In the genomic region with DNA sequence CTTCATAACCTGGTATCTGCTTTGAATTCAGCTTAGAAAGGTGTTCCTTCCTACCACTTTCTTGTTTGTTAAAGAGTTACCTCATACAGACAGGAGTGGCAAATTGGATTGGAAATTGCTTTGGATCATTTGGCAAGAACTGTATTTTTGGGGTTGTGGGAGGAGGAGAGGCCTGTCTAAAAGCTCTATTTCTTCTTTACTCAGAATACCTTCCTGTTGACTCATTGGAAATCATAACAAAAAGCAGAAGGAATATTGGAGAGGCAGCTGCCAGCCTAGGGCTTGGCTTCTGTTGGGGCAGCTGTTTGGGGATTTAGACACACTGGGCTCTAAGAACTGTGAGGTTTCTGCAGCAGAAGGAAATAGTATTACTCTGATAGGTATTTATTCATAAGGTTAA, we compare ENCODE assay signal across 8 cellular contexts. TPM values are rescaled to one million over a fixed set of nuclear protein-coding genes. Genes with fewer than 3 reads are reported as not detected.
A peak's percentile ranks its signal among the peaks of the same experiment; 100 is the strongest.
DNase-seq lines count a peak whose midpoint lies in the region; ATAC-seq and TF ChIP-seq lines count a peak whose summit lies in the region.

No MANE protein-coding gene starts in this region.

- intact Hi-C loops in thyroid gland (cut with DNase I) = no loop called here

- H3K4me3 ChIP-seq in astrocyte of the spinal cord (ENCODE audit: low read depth, low read length) (no peak overlapping the region), thyroid gland (replicated peaks in 1 of 3) (no peak overlapping the region)

- no peaks in the 10 kb centered on the region for H3K9me3 ChIP-seq in thyroid gland

- H3K4me1 ChIP-seq in thyroid gland = peaks cover 69 to 79% of the 10 kb centered on the region in 2 donors

- H3K27ac ChIP-seq in thyroid gland = peak overlapping the region; percentile 86 to 99 (median 92)

- peak in 1 of 2 donors; percentile 18 for TF ChIP-seq POLR2A in thyroid gland (IDR thresholded peaks at IDR 0.05)

- DNase-seq in GF-D8 (lab: John Stamatoyannopoulos, UW) (peak; percentile 52), NCI-H446 treated with DMSO at 0.1 percent for 48 hours (lab: John Stamatoyannopoulos, UW) (peak; percentile 85), astrocyte of the spinal cord (ENCODE audit: low read depth, low spot score) (peak; percentile 85), kidney tubule cell (ENCODE audit: low spot score) (peak; percentile 86), thyroid gland (peak; percentile 58 to 65), medulla oblongata (ENCODE audit: extremely low spot score) (no peak)
- DNase-seq in activated effector memory CD4-positive, alpha-beta T cell treated with Interleukin-2 at 50 U/mL for 16 hours = no peak

- no peak for TF ChIP-seq CTCF in astrocyte of the spinal cord (IDR thresholded peaks at IDR 0.05; ENCODE audit: low read depth, low read length)
- no peak for TF ChIP-seq CTCF in thyroid gland (IDR thresholded peaks at IDR 0.05)

- no peak for ATAC-seq in GM18909 (IDR thresholded peaks at IDR 0.05; ENCODE audit: poor library complexity, unreplicated experiment)

- H3K36me3 ChIP-seq in thyroid gland = no peaks in the 10 kb centered on the region

- in situ Hi-C loops in astrocyte of the spinal cord (cut with HindIII; ENCODE audit: low sequenced_read_pairs) = no loop called here

- H3K27me3 ChIP-seq in thyroid gland = no peaks in the 10 kb centered on the region

RNA-seq across cellular contexts. Expression of gene IQGAP1, which starts 14.2 kb away (rescaled TPM):
- 100 to 1,000 TPM; 222 to 290 (median 247) TPM for total RNA-seq in thyroid gland

RNA-seq across cellular contexts. Expression of gene ZNF774, which starts 50.1 kb away (rescaled TPM):
- total RNA-seq in thyroid gland = 10 to 100 TPM in 1 of 4 donors, 1 to 10 TPM in 3; 3.6 to 13.1 (median 5.5) TPM

Comparison
In these comparisons a context has a peak if more than half of its experiments do, and no peak if none do; other contexts are left out.
1. DNase-seq: peak in GF-D8 (single experiment), NCI-H446 treated with DMSO at 0.1 percent for 48 hours (single experiment), astrocyte of the spinal cord (single experiment), kidney tubule cell (single experiment) and thyroid gland (2 of 2); none in activated effector memory CD4-positive, alpha-beta T cell treated with Interleukin-2 at 50 U/mL for 16 hours (single experiment) and medulla oblongata (single experiment).